16 cellular contexts compared by ENCODE assay signal in genomic region chr18:39184176-39184575, GRCh38.
DNase-seq lines count a peak whose midpoint lies in the region; ATAC-seq and TF ChIP-seq lines count a peak whose summit lies in the region.
"Had no signal": no experiment of that assay in that cellular context is flagged by ENCODE, and none has a peak within 500 bp of the region (broad histone marks: within the 10 kb centered on the region; RNA-seq: fewer than 3 reads in every experiment).

No MANE protein-coding gene starts in this region.

- no peak overlapping the region for H3K4me3 Mint-ChIP-seq in stimulated activated effector memory CD8-positive, alpha-beta T cell treated with anti-CD3 and anti-CD28 coated beads, Interleukin-12 subunit alpha, Interleukin-12 subunit beta, amount 100 ng/mL, for 72 hours
- H3K4me3 Mint-ChIP-seq: CD4-positive, CD25-positive, alpha-beta regulatory T cell had no signal

- H3K36me3 ChIP-seq in SK-N-SH (replicated peaks in 1 of 2; ENCODE audit: control insufficient read depth in 1 of 2, insufficient read depth in 2 of 2, low read length in 1 of 2), result no peaks in the 10 kb centered on the region
- H3K36me3 ChIP-seq: BLaER1 treated with 17β-estradiol and CSF1 and Interleukin-3, amounts not matched to agents 10 nM and 100 nM; HAP-1 had no signal

- POLR2A ChIA-PET in SK-N-SH (lab: Yijun Ruan, JAX), result no interaction called here

- H3K79me2 ChIP-seq in SK-N-SH (ENCODE audit: insufficient read depth), result no peaks in the 10 kb centered on the region

- no peaks in the 10 kb centered on the region for H3K9me2 ChIP-seq in SK-N-SH

- ATAC-seq in stimulated activated effector memory CD8-positive, alpha-beta T cell treated with anti-CD3 and anti-CD28 coated beads, Interleukin-12 subunit alpha, Interleukin-12 subunit beta, amount 100 ng/mL, for 72 hours, result no peak
- no peak for ATAC-seq in HG03460 (IDR thresholded peaks at IDR 0.05; ENCODE audit: unreplicated experiment)

- no peak overlapping the region for H2AFZ ChIP-seq in SK-N-SH (ENCODE audit: low read depth)

- peaks cover 8% of the 10 kb centered on the region for H3K9me3 Mint-ChIP-seq in stimulated activated effector memory CD8-positive, alpha-beta T cell treated with anti-CD3 and anti-CD28 coated beads, Interleukin-12 subunit alpha, Interleukin-12 subunit beta, amount 100 ng/mL, for 72 hours

- peak; percentile 43; the same call in 1 of the 2 replicates for TF ChIP-seq RAD21 in SK-N-SH (IDR thresholded peaks at IDR 0.05; ENCODE audit: low read length)

- DNase-seq in NCI-H2171 treated with DMSO at 0.1 percent for 48 hours (lab: John Stamatoyannopoulos, UW) (peak; percentile 22), NCI-H2171 (lab: John Stamatoyannopoulos, UW) (no peak), NCI-H524 treated with DMSO at 0.1 percent for 48 hours (lab: John Stamatoyannopoulos, UW) (peak; percentile 85), SK-N-SH (peak; percentile 22), GM13977 (ENCODE audit: low spot score) (no peak)
- no peak for DNase-seq in stimulated activated effector memory CD8-positive, alpha-beta T cell treated with anti-CD3 and anti-CD28 coated beads, Interleukin-12 subunit alpha, Interleukin-12 subunit beta, amount 100 ng/mL, for 72 hours (ENCODE audit: low spot score in 2 of 2)
- DNase-seq: 8988T; ACHN; CD4-positive, CD25-positive, alpha-beta regulatory T cell; DMS153; DMS79 treated with DMSO at 0.1 percent for 48 hours; EL; GDM1 had no signal

- CTCF ChIA-PET in SK-N-SH (lab: Yijun Ruan, JAX), result interaction anchor here (0.6 kb wide), 1 partner anchor 1494 kb away, joined by 3 read pairs; no protein-coding TSS in a partner anchor

- no peak overlapping the region for H3K4me2 ChIP-seq in SK-N-SH
- H3K4me2 ChIP-seq: BLaER1 treated with 17β-estradiol and CSF1 and Interleukin-3, amounts not matched to agents 10 nM and 100 nM had no signal

- H3K36me3 Mint-ChIP-seq in stimulated activated effector memory CD8-positive, alpha-beta T cell treated with anti-CD3 and anti-CD28 coated beads, Interleukin-12 subunit alpha, Interleukin-12 subunit beta, amount 100 ng/mL, for 72 hours, result no peaks in the 10 kb centered on the region
- H3K36me3 Mint-ChIP-seq: CD4-positive, CD25-positive, alpha-beta regulatory T cell had no signal

- H3K27ac Mint-ChIP-seq in stimulated activated effector memory CD8-positive, alpha-beta T cell treated with anti-CD3 and anti-CD28 coated beads, Interleukin-12 subunit alpha, Interleukin-12 subunit beta, amount 100 ng/mL, for 72 hours, result no peak overlapping the region
- H3K27ac Mint-ChIP-seq: CD4-positive, CD25-positive, alpha-beta regulatory T cell had no signal

- H3K27ac ChIP-seq in SK-N-SH (ENCODE audit: low read depth in 2 of 2, low read length in 1 of 2), result peak overlapping the region in 1 of 2 experiments; percentile 73; a peak in 2 of 4 replicates
- H3K27ac ChIP-seq: BLaER1 treated with 17β-estradiol and CSF1 and Interleukin-3, amounts not matched to agents 10 nM and 100 nM had no signal

- peaks cover 0 to 3% of the 10 kb centered on the region in 2 experiments; a peak in 2 of 4 replicates for H3K4me1 ChIP-seq in SK-N-SH (ENCODE audit: control insufficient read depth in 1 of 2, insufficient read depth in 2 of 2, low read depth in 1 of 2, low read length in 1 of 2)
- H3K4me1 ChIP-seq: BLaER1 treated with 17β-estradiol and CSF1 and Interleukin-3, amounts not matched to agents 10 nM and 100 nM; HAP-1 had no signal

- in situ Hi-C loops in GM13977 (cut with MboI; ENCODE audit: low pct_unique_long_range_greater_than_20kb, low sequenced_read_pairs, unreplicated experiment), result no loop called here

- H3K27me3 ChIP-seq in SK-N-SH (ENCODE audit: insufficient read depth), result no peaks in the 10 kb centered on the region
- H3K27me3 ChIP-seq: BLaER1 treated with 17β-estradiol and CSF1 and Interleukin-3, amounts not matched to agents 10 nM and 100 nM had no signal

- no peak overlapping the region for H3K4me3 ChIP-seq in SK-N-SH (ENCODE audit: low read depth in 2 of 2, low read length in 1 of 2)
- H3K4me3 ChIP-seq: BLaER1 treated with 17β-estradiol and CSF1 and Interleukin-3, amounts not matched to agents 10 nM and 100 nM; HAP-1 had no signal

- 18% methylated on average over 5 of the region's 5 CpGs for WGBS in SK-N-SH (ENCODE audit: low lambda C conversion rate)

- H3F3A ChIP-seq in SK-N-SH (replicated peaks; ENCODE audit: insufficient read depth), result no peaks in the 10 kb centered on the region

- no peak overlapping the region for H3K9ac ChIP-seq in SK-N-SH
- H3K9ac ChIP-seq: BLaER1 treated with 17β-estradiol and CSF1 and Interleukin-3, amounts not matched to agents 10 nM and 100 nM had no signal

- no peak for TF ChIP-seq CTCF in SK-N-SH (IDR thresholded peaks at IDR 0.05)
- no peak for TF ChIP-seq CTCF in GM13977 (IDR thresholded peaks at IDR 0.05; ENCODE audit: extremely low read depth, insufficient read depth, missing control alignments)

- H4K20me1 ChIP-seq in SK-N-SH (ENCODE audit: insufficient read depth), result no peaks in the 10 kb centered on the region
- H4K20me1 ChIP-seq: BLaER1 treated with 17β-estradiol and CSF1 and Interleukin-3, amounts not matched to agents 10 nM and 100 nM had no signal

- H3K9me3 ChIP-seq in SK-N-SH, result peaks cover 7% of the 10 kb centered on the region; the same call in 1 of the 2 replicates
- H3K9me3 ChIP-seq: BLaER1 treated with 17β-estradiol and CSF1 and Interleukin-3, amounts not matched to agents 10 nM and 100 nM; HAP-1 had no signal

- TF ChIP-seq EP300 in SK-N-SH (IDR thresholded peaks at IDR 0.05; ENCODE audit: borderline replicate concordance in 1 of 2, low read depth in 1 of 2, low read length in 1 of 2), result peak in 1 of 2 experiments; percentile 97; a peak in 2 of 4 replicates

- no peaks in the 10 kb centered on the region for H3K4me1 Mint-ChIP-seq in stimulated activated effector memory CD8-positive, alpha-beta T cell treated with anti-CD3 and anti-CD28 coated beads, Interleukin-12 subunit alpha, Interleukin-12 subunit beta, amount 100 ng/mL, for 72 hours
- H3K4me1 Mint-ChIP-seq: CD4-positive, CD25-positive, alpha-beta regulatory T cell had no signal

TF ChIP-seq in SK-N-SH, 30 proteins besides CTCF, POLR2A, EP300 and RAD21 (continues in another document):
- TF ChIP-seq TEAD4 (IDR thresholded peaks at IDR 0.05; ENCODE audit: borderline replicate concordance, insufficient read depth), result peak; percentile 35; the same call in 1 of the 2 replicates
- TF ChIP-seq USF2 (IDR thresholded peaks at IDR 0.05; ENCODE audit: borderline replicate concordance, low read depth, low read length), result no peak
- TF ChIP-seq YY1 (IDR thresholded peaks at IDR 0.05; ENCODE audit: low read depth), result no peak
- no peak for TF ChIP-seq NRF1 (IDR thresholded peaks at IDR 0.05; ENCODE audit: low read depth, low read length)
- TF ChIP-seq USF1 (IDR thresholded peaks at IDR 0.05; ENCODE audit: borderline replicate concordance, low read depth), result no peak
- no peak for TF ChIP-seq PBX3 (IDR thresholded peaks at IDR 0.05)
- TF ChIP-seq NFIC (IDR thresholded peaks at IDR 0.05; ENCODE audit: borderline replicate concordance), result no peak
- no peak for TF ChIP-seq TAF1 (IDR thresholded peaks at IDR 0.05; ENCODE audit: borderline replicate concordance, low read depth, low read length)
- TF ChIP-seq TCF12 (IDR thresholded peaks at IDR 0.05), result peak; percentile 46
- TF ChIP-seq REST (IDR thresholded peaks at IDR 0.05; ENCODE audit: low read depth, low read length), result no peak

Comparison
In these comparisons a context has a peak if more than half of its experiments do, and no peak if none do; other contexts are left out.
1. DNase-seq: peak in NCI-H2171 treated with DMSO at 0.1 percent for 48 hours (single experiment), NCI-H524 treated with DMSO at 0.1 percent for 48 hours (single experiment) and SK-N-SH (single experiment); none in NCI-H2171 (single experiment), stimulated activated effector memory CD8-positive, alpha-beta T cell treated with anti-CD3 and anti-CD28 coated beads, Interleukin-12 subunit alpha, Interleukin-12 subunit beta, amount 100 ng/mL, for 72 hours (0 of 2) and GM13977 (single experiment).